Comparison of ENCODE assay signal across 16 cellular contexts in the genomic region with DNA sequence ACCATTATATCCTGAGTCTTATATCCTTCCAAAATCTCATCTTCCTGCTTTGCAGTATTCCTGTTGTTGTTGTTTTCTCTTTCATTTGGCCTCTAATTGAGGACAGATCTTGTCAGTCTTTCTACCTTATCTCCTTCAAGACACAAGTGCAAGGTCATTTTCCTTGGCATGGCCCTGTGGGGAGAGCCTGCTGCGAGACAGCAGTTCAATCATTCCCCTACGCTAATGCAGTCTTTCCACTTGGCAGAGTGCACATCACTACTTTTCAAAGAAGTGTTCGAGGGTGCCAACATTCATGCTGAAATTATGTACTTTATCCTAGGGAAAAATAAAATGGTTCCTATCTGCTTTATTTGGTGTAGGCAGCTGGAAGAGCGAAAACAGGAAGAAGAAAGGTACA.
"Had no signal": no experiment of that assay in that cellular context is flagged by ENCODE, and none has a peak within 500 bp of the region (broad histone marks: within the 10 kb centered on the region; RNA-seq: fewer than 3 reads in every experiment).

No MANE protein-coding gene starts in this region.

- ATAC-seq: foreskin keratinocyte, gastroesophageal sphincter, heart right ventricle, left cardiac atrium, left ventricle myocardium superior, lower lobe of right lung had no signal

- H3K27me3 ChIP-seq: dorsolateral prefrontal cortex, esophagus muscularis mucosa, foreskin keratinocyte, gastroesophageal sphincter, left lung had no signal

- H3K4me1 ChIP-seq: foreskin keratinocyte, gastroesophageal sphincter, heart right ventricle, left lung, lower lobe of right lung had no signal

- DNase-seq: dermis blood vessel endothelial cell; dorsolateral prefrontal cortex; effector CD4-positive, alpha-beta T cell; effector memory CD4-positive, alpha-beta T cell; foreskin keratinocyte; heart right ventricle; hippocampal formation; left cardiac atrium; left lung; left ventricle myocardium superior; lower lobe of right lung; mesendoderm; midbrain had no signal

- H3K4me3 ChIP-seq: coronary artery, dorsolateral prefrontal cortex, esophagus muscularis mucosa, gastroesophageal sphincter, heart right ventricle, left lung, lower lobe of right lung had no signal

- H3K27ac ChIP-seq: coronary artery, dorsolateral prefrontal cortex, esophagus muscularis mucosa, foreskin keratinocyte, gastroesophageal sphincter, heart right ventricle, left lung, lower lobe of right lung had no signal

- H3K36me3 ChIP-seq: esophagus muscularis mucosa, gastroesophageal sphincter, heart right ventricle, left lung, lower lobe of right lung had no signal

- H3K9me3 ChIP-seq: esophagus muscularis mucosa, gastroesophageal sphincter, heart right ventricle, left lung, lower lobe of right lung had no signal
